In the genomic region with DNA sequence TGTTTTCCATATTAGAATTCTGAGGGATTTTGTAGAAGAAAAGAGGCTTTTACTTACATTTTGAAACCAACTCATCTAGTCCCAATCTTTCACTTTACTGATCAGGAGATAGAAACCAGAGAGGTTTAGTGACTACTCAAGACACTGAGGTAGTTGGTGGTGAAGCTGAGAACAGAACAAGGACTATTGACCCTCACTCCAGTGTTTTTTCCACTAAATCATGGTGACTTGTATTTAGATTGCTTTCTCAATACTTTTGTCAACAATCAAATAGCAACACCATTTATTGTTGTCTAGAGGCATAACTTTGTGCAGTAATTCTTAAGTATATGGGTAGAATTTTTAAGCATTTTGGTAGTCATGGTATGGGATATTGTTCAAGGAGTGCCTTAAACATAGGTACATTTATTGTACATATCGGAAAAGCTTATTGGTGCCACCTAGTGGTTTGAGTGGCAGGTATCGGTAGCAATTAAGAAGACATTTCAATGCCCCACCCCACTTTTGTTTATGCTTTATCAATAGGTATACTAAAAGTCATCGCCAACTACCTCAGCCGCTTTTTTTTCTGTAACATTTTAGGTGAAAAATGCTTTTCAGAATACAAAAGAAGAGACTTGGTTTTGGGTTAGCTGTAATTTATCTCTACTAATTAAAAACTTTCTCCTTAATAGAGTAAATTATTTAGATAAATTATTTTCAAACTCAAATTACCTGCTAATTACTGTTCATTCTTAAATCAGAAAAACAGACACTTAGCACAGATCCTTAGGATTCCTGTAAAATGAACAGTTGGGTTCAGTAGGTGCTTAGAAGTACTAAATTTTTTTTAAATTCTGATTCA, we compare ENCODE assay signal across 8 cellular contexts. TPM values are rescaled to one million over a fixed set of nuclear protein-coding genes. Genes with fewer than 3 reads are reported as not detected.
DNase-seq lines count a peak whose midpoint lies in the region; ATAC-seq and TF ChIP-seq lines count a peak whose summit lies in the region.

No MANE protein-coding gene starts in this region.

- peak in 1 of 7 experiments; percentile 4 for DNase-seq in CD8-positive, alpha-beta T cell
- DNase-seq in NCI-H146 treated with DMSO at 0.1 percent for 48 hours (lab: John Stamatoyannopoulos, UW; ENCODE audit: unreplicated experiment), result peak; percentile 79
- DNase-seq in T1000 (lab: John Stamatoyannopoulos, UW), result peak; percentile 7
- peak; percentile 79 for DNase-seq in fibroblast of pulmonary artery (ENCODE audit: low read depth)
- DNase-seq in psoas muscle, result no peak

- ATAC-seq in CD8-positive, alpha-beta T cell, result no peak
- peak; percentile 92 for ATAC-seq in GM18519 (IDR thresholded peaks at IDR 0.05; ENCODE audit: low FRiP score, unreplicated experiment)
- peak; percentile 84 for ATAC-seq in HG02943 (IDR thresholded peaks at IDR 0.05; ENCODE audit: low read depth, unreplicated experiment)
- ATAC-seq in psoas muscle, result no peak
- ATAC-seq in HG03457 (IDR thresholded peaks at IDR 0.05; ENCODE audit: unreplicated experiment), result no peak

- peaks cover 13% of the 10 kb centered on the region for H3K27me3 Mint-ChIP-seq in CD8-positive, alpha-beta T cell (ENCODE audit: low read depth)

- CTCF ChIA-PET in CD8-positive, alpha-beta T cell (lab: Charles Lee), result interaction anchor here (1.2 kb wide), 1 partner anchor 10 kb away, joined by 3 read pairs; no protein-coding TSS in a partner anchor

- TF ChIP-seq CTCF in CD8-positive, alpha-beta T cell (IDR thresholded peaks at IDR 0.05), result peak; percentile 48
- peak; percentile 74 for TF ChIP-seq CTCF in fibroblast of pulmonary artery (IDR thresholded peaks at IDR 0.05; ENCODE audit: low read length, missing control alignments)
- peak; percentile 46 for TF ChIP-seq CTCF in psoas muscle (IDR thresholded peaks at IDR 0.05)

- no peaks in the 10 kb centered on the region for H3K36me3 ChIP-seq in CD8-positive, alpha-beta T cell (ENCODE audit: insufficient read depth, low read length)
- H3K36me3 ChIP-seq in psoas muscle (ENCODE audit: insufficient read depth in 1 of 2, low read depth in 1 of 2), result no peaks in the 10 kb centered on the region

- no peaks in the 10 kb centered on the region for H3K27me3 ChIP-seq in CD8-positive, alpha-beta T cell (ENCODE audit: insufficient read depth, low read length)
- no peaks in the 10 kb centered on the region for H3K27me3 ChIP-seq in psoas muscle (ENCODE audit: insufficient read depth in 3 of 3, low read length in 2 of 3)

- no peaks in the 10 kb centered on the region for H3K4me1 ChIP-seq in CD8-positive, alpha-beta T cell (ENCODE audit: insufficient read depth, low read length)
- H3K4me1 ChIP-seq in psoas muscle, result no peaks in the 10 kb centered on the region

- WGBS in psoas muscle, 3 donors, result 22 to 30% (median 25%) methylated on average over 4 of the region's 4 CpGs

- no peak overlapping the region for H3K27ac Mint-ChIP-seq in CD8-positive, alpha-beta T cell

- no peaks in the 10 kb centered on the region for H3K4me1 Mint-ChIP-seq in CD8-positive, alpha-beta T cell (ENCODE audit: low read depth)

- H3K36me3 Mint-ChIP-seq in CD8-positive, alpha-beta T cell, result no peaks in the 10 kb centered on the region

- no peaks in the 10 kb centered on the region for H3K9me3 Mint-ChIP-seq in CD8-positive, alpha-beta T cell

- H3K9me3 ChIP-seq in CD8-positive, alpha-beta T cell (ENCODE audit: low read length), result no peaks in the 10 kb centered on the region
- no peaks in the 10 kb centered on the region for H3K9me3 ChIP-seq in psoas muscle

- POLR2A ChIA-PET in CD8-positive, alpha-beta T cell (lab: Charles Lee), result no interaction called here

- no peak overlapping the region for H3K4me3 ChIP-seq in CD8-positive, alpha-beta T cell (ENCODE audit: low read depth, low read length)
- no peak overlapping the region for H3K4me3 ChIP-seq in fibroblast of pulmonary artery (replicated peaks; ENCODE audit: low read depth, low read length)
- no peak overlapping the region for H3K4me3 ChIP-seq in psoas muscle

- no peak overlapping the region for H3K27ac ChIP-seq in CD8-positive, alpha-beta T cell (ENCODE audit: low read depth, low read length)
- no peak overlapping the region for H3K27ac ChIP-seq in psoas muscle

- intact Hi-C loops in CD8-positive, alpha-beta T cell (cut with DNase I, micrococcal nuclease), result loop anchor here (5.0 to 10.0 kb wide), 2 partner anchors 191 to 1593 kb away; no protein-coding TSS in a partner anchor
- intact Hi-C loops in psoas muscle (cut with DNase I), result loop anchor here (5.0 to 10.0 kb wide), 2 partner anchors 181 to 183 kb away; no protein-coding TSS in a partner anchor

- H3K4me3 Mint-ChIP-seq in CD8-positive, alpha-beta T cell, result no peak overlapping the region

RNA-seq across cellular contexts. Expression of a gene that starts 47.3 kb away (rescaled TPM):
- total RNA-seq in CD8-positive, alpha-beta T cell, result 1 to 10 TPM in 1 of 2 experiments, under 1 TPM in 1; 0.58 to 2.0 TPM
- 1 to 10 TPM; 1.9 to 3.5 (median 2.7) TPM for total RNA-seq in psoas muscle
- 1 to 10 TPM in 2 of 3 donors, under 1 TPM in 1; 0.77 to 1.1 (median 1.0) TPM for polyA plus RNA-seq in psoas muscle

Comparison
In these comparisons a context has a peak if more than half of its experiments do, and no peak if none do; other contexts are left out.
1. ATAC-seq: peak in GM18519 (single experiment) and HG02943 (single experiment); none in CD8-positive, alpha-beta T cell (single experiment), psoas muscle (0 of 4) and HG03457 (single experiment).
2. DNase-seq: peak in NCI-H146 treated with DMSO at 0.1 percent for 48 hours (single experiment), T1000 (single experiment) and fibroblast of pulmonary artery (single experiment); none in psoas muscle (0 of 2).
3. Peak in every context shown above with its lines, with median percentiles within 50 percentile points of each other: CTCF ChIP-seq.